ENCODE assay signal across 14 cellular contexts in the genomic region with DNA sequence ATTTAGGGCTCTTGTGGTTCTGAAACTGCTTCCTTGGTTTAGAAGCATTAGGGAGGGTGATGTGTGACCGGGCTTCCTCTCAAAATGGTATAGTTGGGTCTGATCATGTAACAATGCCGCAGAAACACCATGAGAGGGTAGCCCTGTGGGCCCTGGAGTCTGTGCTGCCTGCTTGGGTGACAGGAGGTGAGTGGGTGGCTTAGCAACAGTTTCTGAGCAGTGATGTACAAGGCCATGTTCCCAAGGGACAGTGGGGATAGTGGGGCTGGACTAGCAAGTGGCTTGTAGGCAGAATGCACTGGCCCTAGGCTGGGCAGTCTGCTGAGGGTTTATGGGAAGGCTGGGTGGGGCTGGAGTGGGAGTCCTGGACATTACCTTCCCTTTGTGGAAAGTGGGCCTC.
"Had no signal": no experiment of that assay in that cellular context is flagged by ENCODE, and none has a peak within 500 bp of the region (broad histone marks: within the 10 kb centered on the region; RNA-seq: fewer than 3 reads in every experiment).

No MANE protein-coding gene starts in this region.

- H3K36me3 Mint-ChIP-seq: stimulated activated effector memory CD8-positive, alpha-beta T cell treated with anti-CD3 and anti-CD28 coated beads, Interleukin-12 subunit alpha, Interleukin-12 subunit beta, amount 100 ng/mL, for 72 hours had no signal

- H3K4me1 Mint-ChIP-seq: nephron; stimulated activated effector memory CD8-positive, alpha-beta T cell treated with anti-CD3 and anti-CD28 coated beads, Interleukin-12 subunit alpha, Interleukin-12 subunit beta, amount 100 ng/mL, for 72 hours had no signal

- ATAC-seq: foreskin keratinocyte; sciatic nerve; stimulated activated effector memory CD8-positive, alpha-beta T cell treated with anti-CD3 and anti-CD28 coated beads, Interleukin-12 subunit alpha, Interleukin-12 subunit beta, amount 100 ng/mL, for 72 hours had no signal

- DNase-seq: activated CD4-positive, alpha-beta T cell treated with anti-CD3 and anti-CD28 coated beads, Interleukin-2, amount 10 ng/mL, durations not matched to agents 7 days and 5 days; activated CD8-positive, alpha-beta memory T cell treated with anti-CD3 and anti-CD28 coated beads for 24 hours; activated naive CD4-positive, alpha-beta T cell; cortex of kidney; effector CD8-positive, alpha-beta T cell; foreskin keratinocyte; kidney glomerular epithelial cell; mesenchymal stem cell; tibial artery; uterus had no signal

- H3K4me3 Mint-ChIP-seq: activated CD4-positive, alpha-beta T cell treated with anti-CD3 and anti-CD28 coated beads, Interleukin-2, amount 10 ng/mL, durations not matched to agents 7 days and 5 days; activated T-helper 1 cell treated with anti-CD3 and anti-CD28 coated beads, Interleukin-12 subunit alpha, Interleukin-12 subunit beta, Interleukin-2, Interleukin-4 antibody, amounts not matched to agents 30 ng/mL and 10 ng/mL and 1 ng/mL, durations not matched to agents 14 hours and 24 hours and 36 hours; nephron; stimulated activated effector memory CD8-positive, alpha-beta T cell treated with anti-CD3 and anti-CD28 coated beads, Interleukin-12 subunit alpha, Interleukin-12 subunit beta, amount 100 ng/mL, for 72 hours had no signal

- H3K27ac Mint-ChIP-seq: activated CD4-positive, alpha-beta T cell treated with anti-CD3 and anti-CD28 coated beads, Interleukin-2, amount 10 ng/mL, durations not matched to agents 7 days and 5 days; nephron; stimulated activated effector memory CD8-positive, alpha-beta T cell treated with anti-CD3 and anti-CD28 coated beads, Interleukin-12 subunit alpha, Interleukin-12 subunit beta, amount 100 ng/mL, for 72 hours had no signal

- H3K9me3 Mint-ChIP-seq: activated CD4-positive, alpha-beta T cell treated with anti-CD3 and anti-CD28 coated beads, Interleukin-2, amount 10 ng/mL, durations not matched to agents 7 days and 5 days; activated T-helper 1 cell treated with anti-CD3 and anti-CD28 coated beads, Interleukin-12 subunit alpha, Interleukin-12 subunit beta, Interleukin-2, Interleukin-4 antibody, amounts not matched to agents 30 ng/mL and 10 ng/mL and 1 ng/mL, durations not matched to agents 14 hours and 24 hours and 36 hours; nephron; stimulated activated effector memory CD8-positive, alpha-beta T cell treated with anti-CD3 and anti-CD28 coated beads, Interleukin-12 subunit alpha, Interleukin-12 subunit beta, amount 100 ng/mL, for 72 hours had no signal
